29 cellular contexts compared by ENCODE assay signal in genomic region chrX:47060708-47061107, GRCh38. TPM values are rescaled to one million over a fixed set of nuclear protein-coding genes. Genes with fewer than 3 reads are reported as not detected.
"Had no signal": no experiment of that assay in that cellular context is flagged by ENCODE, and none has a peak within 500 bp of the region (broad histone marks: within the 10 kb centered on the region; RNA-seq: fewer than 3 reads in every experiment).

No MANE protein-coding gene starts in this region.

- H3K4me1 Mint-ChIP-seq: activated CD8-positive, alpha-beta memory T cell treated with anti-CD3 and anti-CD28 coated beads, Interleukin-2, amount 10 ng/mL, durations not matched to agents 7 days and 5 days; WTC11 had no signal

- H3K36me3 Mint-ChIP-seq: activated CD8-positive, alpha-beta memory T cell treated with anti-CD3 and anti-CD28 coated beads, Interleukin-2, amount 10 ng/mL, durations not matched to agents 7 days and 5 days; activated naive CD4-positive, alpha-beta T cell treated with anti-CD3 and anti-CD28 coated beads, Interleukin-2, amount 50 U/mL, for 72 hours had no signal

- H3K27me3 ChIP-seq: brain microvascular endothelial cell, SJSA1 had no signal

- H3K27ac Mint-ChIP-seq: activated CD8-positive, alpha-beta memory T cell treated with anti-CD3 and anti-CD28 coated beads, Interleukin-2, amount 10 ng/mL, durations not matched to agents 7 days and 5 days; activated naive CD4-positive, alpha-beta T cell treated with anti-CD3 and anti-CD28 coated beads, Interleukin-2, amount 50 U/mL, for 72 hours; activated T-cell treated with anti-CD3 and anti-CD28 coated beads, Interleukin-2, amount 50 U/mL, for 24 hours; activated T-helper 1 cell treated with anti-CD3 and anti-CD28 coated beads, Interleukin-12 subunit alpha, Interleukin-12 subunit beta, Interleukin-2, Interleukin-4 antibody, amounts not matched to agents 30 ng/mL and 10 ng/mL and 1 ng/mL, durations not matched to agents 14 hours and 24 hours and 36 hours; T-helper 1 cell treated with Interleukin-12 subunit alpha and Interleukin-12 subunit beta and Interleukin-4 antibody, amounts not matched to agents 30 μg/mL and 1 μg/mL, for 36 hours had no signal

- H3K9me3 Mint-ChIP-seq: activated naive CD4-positive, alpha-beta T cell treated with anti-CD3 and anti-CD28 coated beads, Interleukin-2, amount 50 U/mL, for 72 hours; activated T-cell treated with anti-CD3 and anti-CD28 coated beads, Interleukin-2, amount 50 U/mL, for 24 hours; activated T-helper 1 cell treated with anti-CD3 and anti-CD28 coated beads, Interleukin-12 subunit alpha, Interleukin-12 subunit beta, Interleukin-2, Interleukin-4 antibody, amounts not matched to agents 30 ng/mL and 10 ng/mL and 1 ng/mL, durations not matched to agents 14 hours and 24 hours and 36 hours; T-helper 1 cell treated with Interleukin-12 subunit alpha and Interleukin-12 subunit beta and Interleukin-4 antibody, amounts not matched to agents 30 μg/mL and 1 μg/mL, for 36 hours; WTC11 had no signal

- H3K27ac ChIP-seq: brain microvascular endothelial cell, SJSA1 had no signal

- H3K9me3 ChIP-seq: SJSA1 had no signal

- H3K4me3 ChIP-seq: SJSA1 had no signal

- FAIRE-seq: RCC 7860 had no signal

- H3K4me3 Mint-ChIP-seq: activated CD8-positive, alpha-beta memory T cell treated with anti-CD3 and anti-CD28 coated beads, Interleukin-2, amount 10 ng/mL, durations not matched to agents 7 days and 5 days; activated T-cell treated with anti-CD3 and anti-CD28 coated beads, Interleukin-2, amount 50 U/mL, for 24 hours; activated T-helper 1 cell treated with anti-CD3 and anti-CD28 coated beads, Interleukin-12 subunit alpha, Interleukin-12 subunit beta, Interleukin-2, Interleukin-4 antibody, amounts not matched to agents 30 ng/mL and 10 ng/mL and 1 ng/mL, durations not matched to agents 14 hours and 24 hours and 36 hours; T-helper 1 cell treated with Interleukin-12 subunit alpha and Interleukin-12 subunit beta and Interleukin-4 antibody, amounts not matched to agents 30 μg/mL and 1 μg/mL, for 36 hours; WTC11 had no signal

- H3K36me3 ChIP-seq: brain microvascular endothelial cell, SJSA1 had no signal

- H3K4me1 ChIP-seq: SJSA1 had no signal

- DNase-seq: activated CD4-positive, alpha-beta T cell treated with anti-CD3 and anti-CD28 coated beads for 48 hours; activated CD4-positive, alpha-beta T cell treated with anti-CD3 and anti-CD28 coated beads, Interleukin-2, amount 50 U/mL, for 48 hours; activated CD4-positive, CD25-positive, alpha-beta regulatory T cell treated with anti-CD3 and anti-CD28 coated beads, Interleukin-2, amount 50 U/mL, for 72 hours; activated CD8-positive, alpha-beta memory T cell treated with anti-CD3 and anti-CD28 coated beads, Interleukin-2, amount 10 ng/mL, durations not matched to agents 7 days and 5 days; activated effector memory CD4-positive, alpha-beta T cell treated with anti-CD3 and anti-CD28 coated beads, Interleukin-2, amount 50 U/mL, for 16 hours; activated naive CD4-positive, alpha-beta T cell treated with Interleukin-2 at 50 U/mL for 16 hours; activated T-cell treated with anti-CD3 and anti-CD28 coated beads, Interleukin-2, amount 50 U/mL, for 24 hours; amygdala; brain microvascular endothelial cell; KG1; NCI-H1048; NCI-H146; NCI-H187 treated with DMSO at 0.1 percent for 48 hours; NCI-H2081 treated with DMSO at 0.1 percent for 48 hours; NCI-H2171; NCI-H2227 treated with DMSO at 0.1 percent for 48 hours; NCI-H446 treated with DMSO at 0.1 percent for 48 hours; NCI-H524 treated with DMSO at 0.1 percent for 48 hours; NCI-H748 treated with DMSO at 0.1 percent for 48 hours; NK-92 treated with Interleukin-12 subunit alpha and Interleukin-12 subunit beta, amount 100 ng/mL, for 24 hours; OCI-M1; SHP77 had no signal

RNA-seq across cellular contexts. Expression of gene RGN, which starts 17.5 kb away (rescaled TPM):
- total RNA-seq: activated CD8-positive, alpha-beta memory T cell treated with anti-CD3 and anti-CD28 coated beads, Interleukin-2, amount 10 ng/mL, durations not matched to agents 7 days and 5 days; activated naive CD4-positive, alpha-beta T cell treated with anti-CD3 and anti-CD28 coated beads, Interleukin-2, amount 50 U/mL, for 72 hours; activated T-helper 1 cell treated with anti-CD3 and anti-CD28 coated beads, Interleukin-12 subunit alpha, Interleukin-12 subunit beta, Interleukin-2, Interleukin-4 antibody, amounts not matched to agents 30 ng/mL and 10 ng/mL and 1 ng/mL, durations not matched to agents 14 hours and 24 hours and 36 hours; LHCN-M2; SJSA1 had no signal
